33 cellular contexts compared by ENCODE assay signal in the genomic region with DNA sequence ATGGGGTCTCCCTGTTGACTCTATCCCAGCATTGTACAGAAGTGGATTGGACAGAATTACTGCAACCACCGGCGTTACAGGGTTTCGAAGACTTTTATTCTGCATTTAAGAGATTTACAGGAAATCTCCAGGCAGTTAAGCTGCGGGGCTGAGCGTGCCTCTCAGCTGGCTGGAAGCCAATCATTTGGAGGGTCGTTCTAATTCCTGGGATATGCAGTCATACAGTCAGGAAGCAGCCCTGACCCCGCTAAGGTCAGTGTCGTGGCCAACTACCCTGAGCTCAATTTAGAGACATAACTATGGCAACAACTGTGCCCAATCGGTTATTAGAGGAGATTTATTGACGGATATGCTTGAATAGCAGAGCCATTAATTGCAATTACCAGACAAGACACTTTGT.
"Had no signal": no experiment of that assay in that cellular context is flagged by ENCODE, and none has a peak within 500 bp of the region (broad histone marks: within the 10 kb centered on the region; RNA-seq: fewer than 3 reads in every experiment).

No MANE protein-coding gene starts in this region.

- H3K4me3 ChIP-seq: ascending aorta, cardiac muscle cell, colonic mucosa, dorsolateral prefrontal cortex, mucosa of descending colon, ovary, prostate gland, stomach, thyroid gland, upper lobe of right lung had no signal

- H3K27ac ChIP-seq: ascending aorta, cardiac muscle cell, colonic mucosa, dorsolateral prefrontal cortex, ovary, prostate gland, stomach, thyroid gland, upper lobe of right lung had no signal

- H3K36me3 ChIP-seq: ascending aorta, cardiac muscle cell, colonic mucosa, ovary, prostate gland, stomach, thyroid gland, upper lobe of right lung had no signal

- ATAC-seq: left colon; mucosa of descending colon; sciatic nerve; stimulated activated memory B cell treated with anti-CD40 and anti-IgM and Interleukin-4, amounts not matched to agents 10 μg/mL and 1 μg/mL and 100 μg/mL, for 72 hours; T-helper 17 cell; upper lobe of right lung had no signal

- H3K9me3 ChIP-seq: ascending aorta, colonic mucosa, mucosa of descending colon, ovary, prostate gland, stomach, thyroid gland, upper lobe of right lung had no signal

- DNase-seq: activated CD4-positive, alpha-beta memory T cell treated with anti-CD3 and anti-CD28 coated beads for 36 hours; activated CD4-positive, alpha-beta T cell treated with anti-CD3 and anti-CD28 coated beads, Interleukin-2, amount 10 ng/mL, durations not matched to agents 24 days and 14 days; activated CD4-positive, CD25-positive, alpha-beta regulatory T cell treated with anti-CD3 and anti-CD28 coated beads, Interleukin-2, amount 50 U/mL, for 72 hours; activated CD8-positive, alpha-beta memory T cell treated with anti-CD3 and anti-CD28 coated beads, Interleukin-2, amount 50 U/mL, for 4 hours; activated effector memory CD4-positive, alpha-beta T cell treated with anti-CD3 and anti-CD28 coated beads, Interleukin-2, amount 50 U/mL, for 16 hours; activated naive CD4-positive, alpha-beta T cell treated with anti-CD3 and anti-CD28 coated beads, Interleukin-2, amount 10 ng/mL, durations not matched to agents 7 days and 5 days; activated naive CD8-positive, alpha-beta T cell treated with anti-CD3 and anti-CD28 coated beads, Interleukin-2, amount 10 ng/mL, durations not matched to agents 7 days and 5 days; activated T-cell treated with anti-CD3 and anti-CD28 coated beads, Interleukin-2, amount 50 U/mL, for 1 hour; cerebellar nuclear complex; colonic mucosa; dorsolateral prefrontal cortex; effector memory CD4-positive, alpha-beta T cell; erythroblast; head of caudate nucleus; hippocampal formation; kidney; left colon; mucosa of descending colon; ovary; retina; small intestine; stimulated activated CD4-positive, alpha-beta T cell treated with anti-CD3 and anti-CD28 coated beads, Interleukin-4, amount 100 ng/mL, for 4 hours; stimulated activated CD8-positive, alpha-beta memory T cell treated with anti-CD3 and anti-CD28 coated beads, Interleukin-4, amount 100 ng/mL, for 48 hours; stomach; T-helper 17 cell; T1000; thyroid gland; upper lobe of right lung had no signal

- H3K4me1 ChIP-seq: ascending aorta, colonic mucosa, prostate gland, thyroid gland, upper lobe of right lung had no signal

- H3K27me3 ChIP-seq: ascending aorta, cardiac muscle cell, colonic mucosa, ovary, thyroid gland had no signal
